ENCODE assay signal across 8 cellular contexts in genomic region chr20:59087829-59088433, GRCh38. TPM values are rescaled to one million over a fixed set of nuclear protein-coding genes. Genes with fewer than 3 reads are reported as not detected.
DNase-seq lines count a peak whose midpoint lies in the region; ATAC-seq and TF ChIP-seq lines count a peak whose summit lies in the region.

No MANE protein-coding gene starts in this region.

- no peak overlapping the region for H3K27ac ChIP-seq in left lung

- H3K36me3 ChIP-seq in H7 (replicated peaks; ENCODE audit: control insufficient read depth, insufficient read depth, low read length) (no peaks in the 10 kb centered on the region), left lung (no peaks in the 10 kb centered on the region)

- ATAC-seq in left lung, result peak; percentile 97
- no peak for ATAC-seq in GM19035 (IDR thresholded peaks at IDR 0.05; ENCODE audit: unreplicated experiment)

- TF ChIP-seq CTCF in AG09309 (IDR thresholded peaks at IDR 0.05; ENCODE audit: control insufficient read depth, insufficient read depth, low read depth, low read length, missing control alignments) (peak; percentile 93), left lung (IDR thresholded peaks at IDR 0.05) (peak; percentile 87 to 96)

- DNase-seq in AG09309 (ENCODE audit: low read depth), result no peak
- peak; percentile 66 for DNase-seq in H7
- DNase-seq in NCI-H446 treated with DMSO at 0.1 percent for 48 hours (lab: John Stamatoyannopoulos, UW), result peak; percentile 23
- peak; percentile 89 for DNase-seq in activated CD4-positive, alpha-beta T cell treated with anti-CD3 and anti-CD28 coated beads for 48 hours
- DNase-seq in cerebellum (ENCODE audit: low spot score), result peak; percentile 74
- peak; percentile 80 to 91 for DNase-seq in left lung
- DNase-seq in stimulated activated CD4-positive, alpha-beta T cell treated with anti-CD3 and anti-CD28 coated beads, Interleukin-4, amount 100 ng/mL, for 48 hours (ENCODE audit: low read depth in 2 of 2), result peak; percentile 79 to 89

- H3K27me3 ChIP-seq in H7 (ENCODE audit: control insufficient read depth, insufficient read depth, low read length) (no peaks in the 10 kb centered on the region), left lung (peaks cover 0 to 8% of the 10 kb centered on the region in 2 donors)

- no peaks in the 10 kb centered on the region for H3K9me3 ChIP-seq in left lung

- no peak overlapping the region for H3K4me3 ChIP-seq in AG09309 (ENCODE audit: control insufficient read depth, low read depth, low read length)
- H3K4me3 ChIP-seq in H7 (ENCODE audit: insufficient read depth, low read depth, low read length), result no peak overlapping the region
- H3K4me3 ChIP-seq in left lung, result no peak overlapping the region

- intact Hi-C loops in left lung (cut with DNase I), result loop anchor here in 1 of 2 donors (5.0 kb wide), 2 partner anchors 134 to 364 kb away; no protein-coding TSS in a partner anchor

- peaks cover 0 to 4% of the 10 kb centered on the region in 2 donors for H3K4me1 ChIP-seq in left lung

RNA-seq across cellular contexts. Expression of gene PRELID3B, which starts 45.3 kb away (rescaled TPM):
- 29.5 and 36.3 TPM in 2 replicates for total RNA-seq in H7 (2014; rRNA removed; shearing (Covaris generic))
- 51.7 TPM for total RNA-seq in cerebellum
- total RNA-seq in left lung, result 10 to 100 TPM; 55.7 to 56.3 TPM

RNA-seq across cellular contexts. Expression of gene ATP5F1E, which starts 55.8 kb away (rescaled TPM):
- total RNA-seq in H7 (2014; rRNA removed; shearing (Covaris generic)), result 14.3 and 16.4 TPM in 2 replicates
- total RNA-seq in cerebellum, result 25.3 TPM
- total RNA-seq in left lung, result 10 to 100 TPM; 75.5 to 90.7 TPM
